In genomic region chr9:96350866-96351265, GRCh38 we compare ENCODE assay signal across 20 cellular contexts. TPM values are rescaled to one million over a fixed set of nuclear protein-coding genes. Genes with fewer than 3 reads are reported as not detected.
"Had no signal": no experiment of that assay in that cellular context is flagged by ENCODE, and none has a peak within 500 bp of the region (broad histone marks: within the 10 kb centered on the region; RNA-seq: fewer than 3 reads in every experiment).

No MANE protein-coding gene starts in this region.

- H3K36me3 ChIP-seq: SJCRH30 had no signal

- H3K27ac Mint-ChIP-seq: activated CD4-positive, alpha-beta T cell treated with anti-CD3 and anti-CD28 coated beads, Interleukin-2, amount 10 ng/mL, durations not matched to agents 24 days and 14 days; activated naive CD4-positive, alpha-beta T cell treated with anti-CD3 and anti-CD28 coated beads, Interleukin-2, amount 10 ng/mL, durations not matched to agents 7 days and 5 days; activated T-helper 2 cell treated with anti-CD3 and anti-CD28 coated beads, Interferon-gamma antibody, Interleukin-2, Interleukin-4, amounts not matched to agents 10 μg/mL and 5 μg/mL and 100 μg/mL, durations not matched to agents 14 hours and 24 hours and 36 hours; immature natural killer cell; naive B cell; T-helper 17 cell had no signal

- H3K27me3 ChIP-seq: neutrophil, SJCRH30, suprapubic skin, upper lobe of left lung had no signal

- DNase-seq: activated CD4-positive, alpha-beta T cell treated with anti-CD3 and anti-CD28 coated beads, Interleukin-2, amount 10 ng/mL, durations not matched to agents 24 days and 14 days; activated CD4-positive, CD25-positive, alpha-beta regulatory T cell; activated naive CD4-positive, alpha-beta T cell treated with anti-CD3 and anti-CD28 coated beads, Interleukin-2, amount 10 ng/mL, durations not matched to agents 7 days and 5 days; activated T-cell treated with anti-CD3 and anti-CD28 coated beads, Interleukin-2, amount 50 U/mL, for 1 hour; immature natural killer cell; naive B cell; right cardiac atrium; SJCRH30; small intestine; stimulated activated CD4-positive, alpha-beta T cell treated with anti-CD3 and anti-CD28 coated beads, Interleukin-4, amount 100 ng/mL, for 4 hours; stimulated activated CD8-positive, alpha-beta memory T cell treated with anti-CD3 and anti-CD28 coated beads, Interleukin-4, amount 100 ng/mL, for 48 hours; stimulated activated naive CD4-positive, alpha-beta T cell treated with Interleukin-2 at 50 U/mL for 16 hours; T-helper 17 cell; upper lobe of left lung had no signal

- H3K27ac ChIP-seq: neutrophil, SJCRH30, suprapubic skin, upper lobe of left lung had no signal

- H3K27me3 Mint-ChIP-seq: activated naive CD4-positive, alpha-beta T cell treated with anti-CD3 and anti-CD28 coated beads, Interleukin-2, amount 10 ng/mL, durations not matched to agents 7 days and 5 days; naive B cell; T-helper 17 cell had no signal

- H3K4me3 ChIP-seq: lung, SJCRH30, suprapubic skin, upper lobe of left lung had no signal

- H3K9me3 ChIP-seq: neutrophil, suprapubic skin, upper lobe of left lung had no signal

- H3K36me3 Mint-ChIP-seq: activated naive CD4-positive, alpha-beta T cell treated with anti-CD3 and anti-CD28 coated beads, Interleukin-2, amount 10 ng/mL, durations not matched to agents 7 days and 5 days had no signal

- H3K4me3 Mint-ChIP-seq: activated CD4-positive, alpha-beta T cell treated with anti-CD3 and anti-CD28 coated beads, Interleukin-2, amount 10 ng/mL, durations not matched to agents 24 days and 14 days; activated naive CD4-positive, alpha-beta T cell treated with anti-CD3 and anti-CD28 coated beads, Interleukin-2, amount 10 ng/mL, durations not matched to agents 7 days and 5 days; immature natural killer cell; naive B cell; T-helper 17 cell had no signal

- H3K4me1 Mint-ChIP-seq: activated CD4-positive, alpha-beta T cell treated with anti-CD3 and anti-CD28 coated beads, Interleukin-2, amount 10 ng/mL, durations not matched to agents 24 days and 14 days; activated naive CD4-positive, alpha-beta T cell treated with anti-CD3 and anti-CD28 coated beads, Interleukin-2, amount 10 ng/mL, durations not matched to agents 7 days and 5 days; immature natural killer cell; naive B cell; T-helper 17 cell had no signal

- H3K9me3 Mint-ChIP-seq: activated CD4-positive, alpha-beta T cell treated with anti-CD3 and anti-CD28 coated beads, Interleukin-2, amount 10 ng/mL, durations not matched to agents 24 days and 14 days; activated naive CD4-positive, alpha-beta T cell treated with anti-CD3 and anti-CD28 coated beads, Interleukin-2, amount 10 ng/mL, durations not matched to agents 7 days and 5 days; activated T-helper 2 cell treated with anti-CD3 and anti-CD28 coated beads, Interferon-gamma antibody, Interleukin-2, Interleukin-4, amounts not matched to agents 10 μg/mL and 5 μg/mL and 100 μg/mL, durations not matched to agents 14 hours and 24 hours and 36 hours; immature natural killer cell had no signal

- H3K4me1 ChIP-seq: SJCRH30, suprapubic skin, upper lobe of left lung had no signal

- ATAC-seq: esophagus mucosa, right cardiac atrium, T-helper 17 cell had no signal

RNA-seq across cellular contexts. Expression of gene HSD17B3, which starts 48.9 kb away (rescaled TPM):
- total RNA-seq: activated CD4-positive, alpha-beta T cell treated with anti-CD3 and anti-CD28 coated beads, Interleukin-2, amount 10 ng/mL, durations not matched to agents 24 days and 14 days; activated T-helper 2 cell treated with anti-CD3 and anti-CD28 coated beads, Interferon-gamma antibody, Interleukin-2, Interleukin-4, amounts not matched to agents 10 μg/mL and 5 μg/mL and 100 μg/mL, durations not matched to agents 14 hours and 24 hours and 36 hours; esophagus mucosa; mononuclear cell had no signal
- polyA plus RNA-seq: immature natural killer cell had no signal
